In genomic region chr14:36884049-36884448, GRCh38 we compare ENCODE assay signal across 11 cellular contexts.
"Had no signal": no experiment of that assay in that cellular context is flagged by ENCODE, and none has a peak within 500 bp of the region (broad histone marks: within the 10 kb centered on the region; RNA-seq: fewer than 3 reads in every experiment).

No MANE protein-coding gene starts in this region.

- FAIRE-seq: H1, H54 had no signal

- H3K4me3 ChIP-seq: GM23248, GM23338, HAP-1 had no signal

- H3K36me3 ChIP-seq: HAP-1 had no signal

- H3K4me1 ChIP-seq: HAP-1 had no signal

- ATAC-seq: GM23338, HCT116 had no signal

- H3K9me3 ChIP-seq: HAP-1 had no signal

- H3K27ac ChIP-seq: GM23248 had no signal

- H3K4me2 ChIP-seq: GM23338 had no signal

- DNase-seq: GM23248, GOT3, H7, H9, HCEC 1CT, HFFc6 had no signal
